Comparison of ENCODE assay signal across 1 cellular context in genomic region chr13:27171244-27171829, GRCh38.
TF ChIP-seq lines count a peak whose summit lies in the region.

Gene USP12 (minus strand): TSS chr13:27171811. CDS start chr13:27171639, 172 bp downstream.

TF ChIP-seq in IMR-90, 13 proteins besides CTCF, POLR2A, EP300 and RAD21:
- TF ChIP-seq RCOR1 (IDR thresholded peaks at IDR 0.05; ENCODE audit: insufficient replicate concordance, low read length): no peak
- TF ChIP-seq SMC3 (IDR thresholded peaks at IDR 0.05; ENCODE audit: low read depth, low read length): 0 out of 2 replicates have a peak, but pooled peaks have one; percentile 17
